In the genomic region with DNA sequence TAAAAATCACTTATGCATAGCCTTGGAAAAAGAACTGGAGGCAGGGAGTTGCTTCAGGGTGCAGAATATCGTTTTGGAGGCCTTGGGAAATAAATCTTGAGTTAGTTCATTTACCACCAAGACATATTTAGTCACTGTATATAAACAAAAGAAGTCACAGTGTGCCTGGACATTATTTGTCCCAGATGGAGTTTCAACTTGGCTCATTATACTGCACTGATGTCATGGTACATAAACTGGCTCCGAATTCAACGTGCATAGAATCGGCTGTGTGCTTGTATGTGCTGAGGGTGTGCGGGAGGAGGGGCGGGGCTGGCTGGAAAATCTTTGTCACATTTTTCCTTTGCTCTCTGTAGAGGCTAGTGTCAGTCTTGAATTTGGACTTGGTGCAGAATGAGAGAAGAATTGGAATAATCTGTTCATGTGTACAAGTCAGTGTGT, we compare ENCODE assay signal across 1 cellular context.
TF ChIP-seq lines count a peak whose summit lies in the region.

No MANE protein-coding gene starts in this region.

TF ChIP-seq in HEK293, 187 proteins besides CTCF, POLR2A, EP300 and RAD21 (continued from another document and continues in another):
- no peak for TF ChIP-seq ZNF560 (tag by site-specific recombination; IDR thresholded peaks at IDR 0.05; ENCODE audit: borderline replicate concordance)
- no peak for TF ChIP-seq ZNF561 (tag by site-specific recombination; IDR thresholded peaks at IDR 0.05; ENCODE audit: borderline replicate concordance)
- TF ChIP-seq, protein P1, sequence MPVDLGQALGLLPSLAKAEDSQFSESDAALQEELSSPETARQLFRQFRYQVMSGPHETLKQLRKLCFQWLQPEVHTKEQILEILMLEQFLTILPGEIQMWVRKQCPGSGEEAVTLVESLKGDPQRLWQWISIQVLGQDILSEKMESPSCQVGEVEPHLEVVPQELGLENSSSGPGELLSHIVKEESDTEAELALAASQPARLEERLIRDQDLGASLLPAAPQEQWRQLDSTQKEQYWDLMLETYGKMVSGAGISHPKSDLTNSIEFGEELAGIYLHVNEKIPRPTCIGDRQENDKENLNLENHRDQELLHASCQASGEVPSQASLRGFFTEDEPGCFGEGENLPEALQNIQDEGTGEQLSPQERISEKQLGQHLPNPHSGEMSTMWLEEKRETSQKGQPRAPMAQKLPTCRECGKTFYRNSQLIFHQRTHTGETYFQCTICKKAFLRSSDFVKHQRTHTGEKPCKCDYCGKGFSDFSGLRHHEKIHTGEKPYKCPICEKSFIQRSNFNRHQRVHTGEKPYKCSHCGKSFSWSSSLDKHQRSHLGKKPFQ (tag by site-specific recombination; IDR thresholded peaks at IDR 0.05) = no peak
- TF ChIP-seq ZNF223 (tag by site-specific recombination; IDR thresholded peaks at IDR 0.05) = no peak
- no peak for TF ChIP-seq ZNF248 (tag by site-specific recombination; IDR thresholded peaks at IDR 0.05)
- no peak for TF ChIP-seq MEIS1 (CRISPR knock-in tag; IDR thresholded peaks at IDR 0.05; ENCODE audit: borderline replicate concordance)
- no peak for TF ChIP-seq ZNF513 (tag by site-specific recombination; IDR thresholded peaks at IDR 0.05)
- TF ChIP-seq ZNF292 (tag by site-specific recombination; IDR thresholded peaks at IDR 0.05; ENCODE audit: borderline replicate concordance, low read depth) = no peak
- TF ChIP-seq, protein P2, sequence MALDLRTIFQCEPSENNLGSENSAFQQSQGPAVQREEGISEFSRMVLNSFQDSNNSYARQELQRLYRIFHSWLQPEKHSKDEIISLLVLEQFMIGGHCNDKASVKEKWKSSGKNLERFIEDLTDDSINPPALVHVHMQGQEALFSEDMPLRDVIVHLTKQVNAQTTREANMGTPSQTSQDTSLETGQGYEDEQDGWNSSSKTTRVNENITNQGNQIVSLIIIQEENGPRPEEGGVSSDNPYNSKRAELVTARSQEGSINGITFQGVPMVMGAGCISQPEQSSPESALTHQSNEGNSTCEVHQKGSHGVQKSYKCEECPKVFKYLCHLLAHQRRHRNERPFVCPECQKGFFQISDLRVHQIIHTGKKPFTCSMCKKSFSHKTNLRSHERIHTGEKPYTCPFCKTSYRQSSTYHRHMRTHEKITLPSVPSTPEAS (tag by site-specific recombination; IDR thresholded peaks at IDR 0.05) = peak; percentile 44; the same call in 1 of the 2 replicates
- TF ChIP-seq ZNF335 (tag by site-specific recombination; conservative IDR thresholded peaks at IDR 0.05) = no peak
- TF ChIP-seq ZBTB20 (tag by site-specific recombination; IDR thresholded peaks at IDR 0.05) = no peak
- no peak for TF ChIP-seq YY2 (tag by site-specific recombination; IDR thresholded peaks at IDR 0.05)
- peak; percentile 71 for TF ChIP-seq ZNF2 (tag by site-specific recombination; IDR thresholded peaks at IDR 0.05)
- no peak for TF ChIP-seq ZNF776 (tag by site-specific recombination; IDR thresholded peaks at IDR 0.05; ENCODE audit: borderline replicate concordance)
- TF ChIP-seq KLF16 (tag by site-specific recombination; IDR thresholded peaks at IDR 0.05) = no peak
- TF ChIP-seq YY1 (tag by site-specific recombination; IDR thresholded peaks at IDR 0.05) = no peak
- TF ChIP-seq ZNF664 (tag by site-specific recombination; IDR thresholded peaks at IDR 0.05) = no peak
- peak; percentile 90; the same call in 1 of the 2 replicates for TF ChIP-seq ZSCAN30 (tag by site-specific recombination; IDR thresholded peaks at IDR 0.05)
- 0 out of 2 replicates have a peak, but pooled peaks have one; percentile 19 for TF ChIP-seq ZNF518A (tag by site-specific recombination; conservative IDR thresholded peaks at IDR 0.05; ENCODE audit: low read depth)
- peak; percentile 92 for TF ChIP-seq ZNF600 (tag by site-specific recombination; IDR thresholded peaks at IDR 0.05)
- TF ChIP-seq WT1 (tag by site-specific recombination; IDR thresholded peaks at IDR 0.05) = 0 out of 2 replicates have a peak, but pooled peaks have one; percentile 32
- no peak for TF ChIP-seq ZNF10 (tag by site-specific recombination; IDR thresholded peaks at IDR 0.05)
- no peak for TF ChIP-seq ZNF48 (tag by site-specific recombination; IDR thresholded peaks at IDR 0.05)
- no peak for TF ChIP-seq ZNF398 (tag by site-specific recombination; IDR thresholded peaks at IDR 0.05)
- TF ChIP-seq SCRT2 (tag by site-specific recombination; IDR thresholded peaks at IDR 0.05) = no peak
- no peak for TF ChIP-seq ZNF26 (tag by site-specific recombination; IDR thresholded peaks at IDR 0.05)
- TF ChIP-seq ZNF555 (tag by site-specific recombination; conservative IDR thresholded peaks at IDR 0.05) = no peak
- TF ChIP-seq ZNF19 (tag by site-specific recombination; IDR thresholded peaks at IDR 0.05; ENCODE audit: low read depth) = no peak
- TF ChIP-seq ZNF704 (tag by site-specific recombination; IDR thresholded peaks at IDR 0.05) = no peak
- TF ChIP-seq ZNF747 (tag by site-specific recombination; IDR thresholded peaks at IDR 0.05) = no peak
- TF ChIP-seq, protein P3, sequence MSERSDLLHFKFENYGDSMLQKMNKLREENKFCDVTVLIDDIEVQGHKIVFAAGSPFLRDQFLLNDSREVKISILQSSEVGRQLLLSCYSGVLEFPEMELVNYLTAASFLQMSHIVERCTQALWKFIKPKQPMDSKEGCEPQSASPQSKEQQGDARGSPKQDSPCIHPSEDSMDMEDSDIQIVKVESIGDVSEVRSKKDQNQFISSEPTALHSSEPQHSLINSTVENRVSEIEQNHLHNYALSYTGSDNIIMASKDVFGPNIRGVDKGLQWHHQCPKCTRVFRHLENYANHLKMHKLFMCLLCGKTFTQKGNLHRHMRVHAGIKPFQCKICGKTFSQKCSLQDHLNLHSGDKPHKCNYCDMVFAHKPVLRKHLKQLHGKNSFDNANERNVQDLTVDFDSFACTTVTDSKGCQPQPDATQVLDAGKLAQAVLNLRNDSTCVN (tag by site-specific recombination; optimal IDR thresholded peaks at IDR 0.05) = no peak
- TF ChIP-seq BCL11A (tag by site-specific recombination; IDR thresholded peaks at IDR 0.05; ENCODE audit: low read depth) = peak; percentile 72; the same call in 1 of the 2 replicates
- TF ChIP-seq ZNF658 (tag by site-specific recombination; IDR thresholded peaks at IDR 0.05) = no peak
- no peak for TF ChIP-seq ZNF701 (tag by site-specific recombination; IDR thresholded peaks at IDR 0.05)
- TF ChIP-seq, protein P4, sequence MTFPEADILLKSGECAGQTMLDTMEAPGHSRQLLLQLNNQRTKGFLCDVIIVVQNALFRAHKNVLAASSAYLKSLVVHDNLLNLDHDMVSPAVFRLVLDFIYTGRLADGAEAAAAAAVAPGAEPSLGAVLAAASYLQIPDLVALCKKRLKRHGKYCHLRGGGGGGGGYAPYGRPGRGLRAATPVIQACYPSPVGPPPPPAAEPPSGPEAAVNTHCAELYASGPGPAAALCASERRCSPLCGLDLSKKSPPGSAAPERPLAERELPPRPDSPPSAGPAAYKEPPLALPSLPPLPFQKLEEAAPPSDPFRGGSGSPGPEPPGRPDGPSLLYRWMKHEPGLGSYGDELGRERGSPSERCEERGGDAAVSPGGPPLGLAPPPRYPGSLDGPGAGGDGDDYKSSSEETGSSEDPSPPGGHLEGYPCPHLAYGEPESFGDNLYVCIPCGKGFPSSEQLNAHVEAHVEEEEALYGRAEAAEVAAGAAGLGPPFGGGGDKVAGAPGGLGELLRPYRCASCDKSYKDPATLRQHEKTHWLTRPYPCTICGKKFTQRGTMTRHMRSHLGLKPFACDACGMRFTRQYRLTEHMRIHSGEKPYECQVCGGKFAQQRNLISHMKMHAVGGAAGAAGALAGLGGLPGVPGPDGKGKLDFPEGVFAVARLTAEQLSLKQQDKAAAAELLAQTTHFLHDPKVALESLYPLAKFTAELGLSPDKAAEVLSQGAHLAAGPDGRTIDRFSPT (tag by site-specific recombination; IDR thresholded peaks at IDR 0.05) = peak; percentile 92
- TF ChIP-seq ZNF426 (tag by site-specific recombination; IDR thresholded peaks at IDR 0.05) = no peak
- TF ChIP-seq ZNF473 (tag by site-specific recombination; IDR thresholded peaks at IDR 0.05) = no peak
- TF ChIP-seq ZFP69B (tag by site-specific recombination; IDR thresholded peaks at IDR 0.05) = peak; percentile 69; the same call in 1 of the 2 replicates
- TF ChIP-seq ZNF837 (tag by site-specific recombination; IDR thresholded peaks at IDR 0.05) = no peak
- no peak for TF ChIP-seq HOXA7 (CRISPR knock-in tag; IDR thresholded peaks at IDR 0.05; ENCODE audit: borderline replicate concordance)
- TF ChIP-seq, protein P5, sequence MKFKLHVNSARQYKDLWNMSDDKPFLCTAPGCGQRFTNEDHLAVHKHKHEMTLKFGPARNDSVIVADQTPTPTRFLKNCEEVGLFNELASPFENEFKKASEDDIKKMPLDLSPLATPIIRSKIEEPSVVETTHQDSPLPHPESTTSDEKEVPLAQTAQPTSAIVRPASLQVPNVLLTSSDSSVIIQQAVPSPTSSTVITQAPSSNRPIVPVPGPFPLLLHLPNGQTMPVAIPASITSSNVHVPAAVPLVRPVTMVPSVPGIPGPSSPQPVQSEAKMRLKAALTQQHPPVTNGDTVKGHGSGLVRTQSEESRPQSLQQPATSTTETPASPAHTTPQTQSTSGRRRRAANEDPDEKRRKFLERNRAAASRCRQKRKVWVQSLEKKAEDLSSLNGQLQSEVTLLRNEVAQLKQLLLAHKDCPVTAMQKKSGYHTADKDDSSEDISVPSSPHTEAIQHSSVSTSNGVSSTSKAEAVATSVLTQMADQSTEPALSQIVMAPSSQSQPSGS (tag by site-specific recombination; IDR thresholded peaks at IDR 0.05; ENCODE audit: low read depth) = peak; percentile 60; the same call in 1 of the 2 replicates
